8 cellular contexts compared by ENCODE assay signal in the genomic region with DNA sequence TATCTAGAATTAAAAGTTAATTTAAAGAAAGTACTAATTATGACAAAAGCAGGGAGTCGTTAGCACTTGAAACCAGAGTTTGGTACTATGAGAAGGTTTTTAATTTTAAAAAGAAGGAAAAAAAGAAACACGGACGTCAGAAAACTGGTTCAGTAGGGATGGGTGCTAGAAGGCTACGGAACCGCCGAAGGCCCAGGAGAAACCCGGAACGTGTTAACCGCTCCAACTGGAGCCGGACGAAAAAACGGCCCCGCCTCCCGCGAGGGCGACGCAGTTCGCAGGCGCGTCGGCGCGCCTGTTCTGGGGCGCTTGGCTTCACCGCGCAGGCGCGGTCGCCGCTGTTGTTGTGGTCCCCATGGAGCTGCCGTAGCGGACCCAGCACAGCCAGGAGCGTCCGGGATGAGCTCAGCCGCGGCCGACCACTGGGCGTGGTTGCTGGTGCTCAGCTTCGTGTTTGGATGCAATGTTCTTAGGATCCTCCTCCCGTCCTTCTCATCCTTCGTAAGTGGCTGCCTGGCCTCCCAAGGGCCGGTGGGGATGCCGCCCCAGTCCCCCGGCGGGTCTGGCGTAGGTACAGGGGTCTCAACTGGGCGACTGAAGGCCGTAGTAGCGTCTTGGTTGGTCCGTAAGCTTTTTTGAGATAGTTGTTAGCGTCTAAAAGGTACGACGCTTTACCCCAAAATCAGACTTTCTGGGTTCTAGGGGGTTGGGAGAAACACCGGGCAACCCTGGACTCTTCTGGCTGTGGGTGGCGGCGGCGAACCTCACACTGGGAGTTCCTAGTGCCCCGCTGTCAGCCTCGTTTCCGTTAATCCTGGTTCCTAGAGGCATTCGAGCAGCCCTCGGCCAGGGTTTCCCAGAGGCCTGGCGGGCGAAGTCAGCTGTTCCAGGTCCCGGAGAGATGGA. TPM values are rescaled to one million over a fixed set of nuclear protein-coding genes. Genes with fewer than 3 reads are reported as not detected.
DNase-seq lines count a peak whose midpoint lies in the region; ATAC-seq and TF ChIP-seq lines count a peak whose summit lies in the region.

No MANE protein-coding gene starts in this region.

- H3K27me3 ChIP-seq in GM06990 (replicated peaks; ENCODE audit: control insufficient read depth, insufficient read depth, low read length): no peaks in the 10 kb centered on the region
- no peaks in the 10 kb centered on the region for H3K27me3 ChIP-seq in testis

- DNase-seq in GM06990 (ENCODE audit: extremely low read depth, insufficient read length): peak; percentile 93
- DNase-seq in NCI-H1048 (lab: John Stamatoyannopoulos, UW): peak; percentile 86
- DNase-seq in SK-N-MC (ENCODE audit: low read depth, low spot score): no peak
- DNase-seq in activated naive CD4-positive, alpha-beta T cell treated with anti-CD3 and anti-CD28 coated beads, Interleukin-2, amount 50 U/mL, for 72 hours (ENCODE audit: low spot score in 2 of 2): peak; percentile 89 to 96
- peak; percentile 96 for DNase-seq in glutamatergic neuron
- peak; percentile 71 for DNase-seq in omental fat pad (ENCODE audit: low spot score)
- peak; percentile 97 for DNase-seq in testis

- H3K9me3 ChIP-seq in SK-N-MC (ENCODE audit: low read depth, low read length) (no peaks in the 10 kb centered on the region), testis (no peaks in the 10 kb centered on the region)

- no peaks in the 10 kb centered on the region for H3K36me3 Mint-ChIP-seq in activated naive CD4-positive, alpha-beta T cell treated with anti-CD3 and anti-CD28 coated beads, Interleukin-2, amount 50 U/mL, for 72 hours
- H3K36me3 Mint-ChIP-seq in glutamatergic neuron (ENCODE audit: unreplicated experiment): no peaks in the 10 kb centered on the region

- H3K27ac ChIP-seq in SK-N-MC (no peak overlapping the region), testis (peak overlapping the region; percentile 89 to 93)

- H3K4me3 Mint-ChIP-seq in glutamatergic neuron (ENCODE audit: unreplicated experiment): peak overlapping the region; percentile 99

- peaks cover 3% of the 10 kb centered on the region for H3K27me3 Mint-ChIP-seq in glutamatergic neuron (ENCODE audit: unreplicated experiment)

- peak overlapping the region; percentile 97 to 98 for H3K27ac Mint-ChIP-seq in activated naive CD4-positive, alpha-beta T cell treated with anti-CD3 and anti-CD28 coated beads, Interleukin-2, amount 50 U/mL, for 72 hours
- peak overlapping the region; percentile 96 for H3K27ac Mint-ChIP-seq in glutamatergic neuron (ENCODE audit: unreplicated experiment)

- no peak for TF ChIP-seq POLR2A in testis (IDR thresholded peaks at IDR 0.05)

- intact Hi-C loops in testis (cut with DNase I; ENCODE audit: low total_unique reads): loop anchor here (10.0 kb wide), 1 partner anchor 195 kb away; the partner anchor contains the start of gene PSMG1

- peak overlapping the region; percentile 76 for H3K9ac ChIP-seq in SK-N-MC (ENCODE audit: insufficient read length)

- no peaks in the 10 kb centered on the region for H3K36me3 ChIP-seq in GM06990 (ENCODE audit: control insufficient read depth, insufficient read depth, low read length)
- H3K36me3 ChIP-seq in SK-N-MC (ENCODE audit: insufficient read depth, low read length): no peaks in the 10 kb centered on the region
- no peaks in the 10 kb centered on the region for H3K36me3 ChIP-seq in testis (ENCODE audit: low read depth, missing control alignments)

- no peaks in the 10 kb centered on the region for H3K9me3 Mint-ChIP-seq in activated naive CD4-positive, alpha-beta T cell treated with anti-CD3 and anti-CD28 coated beads, Interleukin-2, amount 50 U/mL, for 72 hours
- peaks cover 3% of the 10 kb centered on the region for H3K9me3 Mint-ChIP-seq in glutamatergic neuron (ENCODE audit: unreplicated experiment)

- H3K4me3 ChIP-seq in GM06990 (replicated peaks; ENCODE audit: low read depth, low read length) (peak overlapping the region; percentile 86), SK-N-MC (peak overlapping the region; percentile 89), testis (peak overlapping the region; percentile 82 to 92)

- TF ChIP-seq CTCF in GM06990 (IDR thresholded peaks at IDR 0.05; ENCODE audit: insufficient read depth, low read length, poor library complexity, severe bottlenecking): no peak
- TF ChIP-seq CTCF in glutamatergic neuron (IDR thresholded peaks at IDR 0.05; ENCODE audit: partially characterized antibody, unreplicated experiment): no peak
- no peak for TF ChIP-seq CTCF in omental fat pad (IDR thresholded peaks at IDR 0.05)
- TF ChIP-seq CTCF in testis (IDR thresholded peaks at IDR 0.05): peak in 1 of 3 experiments; percentile 9

- ATAC-seq in HG02588 (IDR thresholded peaks at IDR 0.05; ENCODE audit: unreplicated experiment) (peak; percentile 97), omental fat pad (ENCODE audit: low FRiP score) (peak; percentile 99)
- ATAC-seq in activated naive CD4-positive, alpha-beta T cell treated with anti-CD3 and anti-CD28 coated beads, Interleukin-2, amount 50 U/mL, for 72 hours: peak; percentile 98 to 99

- H3K4me1 Mint-ChIP-seq in glutamatergic neuron (ENCODE audit: low read depth, unreplicated experiment): peaks cover 3% of the 10 kb centered on the region

- WGBS in testis, 2 donors: 0% methylated on average over 55 to 61 of the region's 65 CpGs

- H3K4me1 ChIP-seq in testis: peaks cover 6% of the 10 kb centered on the region

RNA-seq across cellular contexts. Expression of gene HMGN1, which starts 31.4 kb away (rescaled TPM):
- 100 to 1,000 TPM; 402 to 437 TPM for total RNA-seq in activated naive CD4-positive, alpha-beta T cell treated with anti-CD3 and anti-CD28 coated beads, Interleukin-2, amount 50 U/mL, for 72 hours
- total RNA-seq in glutamatergic neuron (ENCODE audit: unreplicated experiment): 231 TPM
- total RNA-seq in omental fat pad: 10 to 100 TPM; 54.0 to 75.8 (median 60.3) TPM
- total RNA-seq in testis: 100 to 1,000 TPM; 162 to 177 TPM
- polyA plus RNA-seq in testis (ENCODE audit: insufficient read depth, low read depth, low replicate concordance): 203 TPM
